9 cellular contexts compared by ENCODE assay signal in the genomic region with DNA sequence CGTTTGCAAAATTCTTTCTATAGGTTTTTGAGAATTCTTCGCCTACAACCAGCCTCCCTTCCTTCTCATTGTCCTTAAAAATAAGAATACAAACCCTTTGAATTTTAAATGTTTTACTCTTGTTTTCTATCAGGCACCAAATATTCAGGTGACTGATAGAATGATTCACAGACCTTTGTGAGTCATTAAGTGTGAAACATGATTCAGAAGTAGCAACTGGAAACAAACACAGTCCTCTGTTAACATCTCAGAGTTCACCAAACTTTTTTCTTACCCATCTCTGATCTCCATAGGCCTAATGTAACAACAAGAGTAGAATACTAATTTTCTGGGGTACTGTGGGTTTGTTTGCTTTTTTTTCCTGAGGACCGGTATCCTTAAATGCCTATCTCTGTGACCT.
DNase-seq lines count a peak whose midpoint lies in the region; ATAC-seq, FAIRE-seq and TF ChIP-seq lines count a peak whose summit lies in the region.
"Had no signal": no experiment of that assay in that cellular context is flagged by ENCODE, and none has a peak within 500 bp of the region (broad histone marks: within the 10 kb centered on the region; RNA-seq: fewer than 3 reads in every experiment).

No MANE protein-coding gene starts in this region.

- no peaks in the 10 kb centered on the region for H3K27me3 ChIP-seq in HUES48 (ENCODE audit: control insufficient read depth, insufficient read depth, low read length)
- no peaks in the 10 kb centered on the region for H3K27me3 ChIP-seq in bronchial epithelial cell (ENCODE audit: control insufficient read depth, insufficient read depth, low read length)
- H3K27me3 ChIP-seq in osteoblast (ENCODE audit: insufficient read depth, low read length): no peaks in the 10 kb centered on the region
- no peaks in the 10 kb centered on the region for H3K27me3 ChIP-seq in CD4-positive, alpha-beta T cell (ENCODE audit: control insufficient read depth, insufficient read depth, low read length)
- H3K27me3 ChIP-seq: heart left ventricle had no signal

- H3K27ac Mint-ChIP-seq in CD4-positive, alpha-beta T cell: no peak overlapping the region

- H3K27me3 Mint-ChIP-seq in CD4-positive, alpha-beta T cell: no peaks in the 10 kb centered on the region

- no peaks in the 10 kb centered on the region for H3K9me3 Mint-ChIP-seq in CD4-positive, alpha-beta T cell

- FAIRE-seq in bronchial epithelial cell (lab: Jason Lieb, UNC): no peak

- H3K9ac ChIP-seq in HUES48 (ENCODE audit: low read depth, low read length): no peak overlapping the region

- H3K4me2 ChIP-seq in osteoblast (ENCODE audit: insufficient read depth, low read length): no peak overlapping the region

- intact Hi-C loops in CD4-positive, alpha-beta T cell (cut with DNase I, micrococcal nuclease): no loop called here

- DNase-seq in bronchial epithelial cell (ENCODE audit: low read depth): peak; percentile 92
- no peak for DNase-seq in osteoblast (ENCODE audit: insufficient read length, low spot score, missing footprints)
- DNase-seq in CD4-positive, alpha-beta T cell: no peak
- DNase-seq: heart left ventricle, NCI-H2029 treated with DMSO at 0.1 percent for 48 hours had no signal

- ATAC-seq in GM18861 (IDR thresholded peaks at IDR 0.05; ENCODE audit: unreplicated experiment): peak; percentile 58
- no peak for ATAC-seq in CD4-positive, alpha-beta T cell (ENCODE audit: poor library complexity)
- ATAC-seq in GM18498 (IDR thresholded peaks at IDR 0.05; ENCODE audit: unreplicated experiment): no peak
- no peak for ATAC-seq in GM21619 (IDR thresholded peaks at IDR 0.05; ENCODE audit: unreplicated experiment)
- ATAC-seq: heart left ventricle had no signal

- CTCF ChIA-PET in CD4-positive, alpha-beta T cell (lab: Charles Lee): no interaction called here

- POLR2A ChIA-PET in CD4-positive, alpha-beta T cell (lab: Charles Lee): no interaction called here

- peak overlapping the region; percentile 52 for H3K27ac ChIP-seq in HUES48 (ENCODE audit: low read depth, low read length)
- peak overlapping the region; percentile 26 for H3K27ac ChIP-seq in osteoblast (ENCODE audit: low read depth, low read length)
- H3K27ac ChIP-seq in CD4-positive, alpha-beta T cell (ENCODE audit: low read depth, low read length): no peak overlapping the region
- H3K27ac ChIP-seq: heart left ventricle had no signal

- H3K4me1 ChIP-seq in HUES48 (ENCODE audit: control insufficient read depth, insufficient read depth, low read length) (peaks cover 6% of the 10 kb centered on the region), osteoblast (ENCODE audit: insufficient read depth, low read length) (peaks cover 4% of the 10 kb centered on the region)
- H3K4me1 ChIP-seq: heart left ventricle had no signal

- H3K4me1 Mint-ChIP-seq in CD4-positive, alpha-beta T cell (ENCODE audit: low read depth): no peaks in the 10 kb centered on the region

- H3K79me2 ChIP-seq in osteoblast (ENCODE audit: insufficient read depth, low read length): no peaks in the 10 kb centered on the region

- H3K36me3 Mint-ChIP-seq in CD4-positive, alpha-beta T cell (ENCODE audit: low read depth): peaks cover 27% of the 10 kb centered on the region

- no peaks in the 10 kb centered on the region for H3K9me3 ChIP-seq in HUES48 (ENCODE audit: control insufficient read depth, insufficient read depth, low read length)
- H3K9me3 ChIP-seq in osteoblast (ENCODE audit: low read depth, low read length): no peaks in the 10 kb centered on the region
- no peaks in the 10 kb centered on the region for H3K9me3 ChIP-seq in CD4-positive, alpha-beta T cell (ENCODE audit: control insufficient read depth, low read length)
- H3K9me3 ChIP-seq: heart left ventricle had no signal

- TF ChIP-seq CTCF in bronchial epithelial cell (IDR thresholded peaks at IDR 0.05; ENCODE audit: insufficient read depth, low read length, severe bottlenecking) (no peak), osteoblast (IDR thresholded peaks at IDR 0.05; ENCODE audit: extremely low read depth, low read depth, low read length) (no peak)
- no peak for TF ChIP-seq CTCF in CD4-positive, alpha-beta T cell (IDR thresholded peaks at IDR 0.05)

- H3K4me3 ChIP-seq in HUES48 (ENCODE audit: low read depth, low read length) (no peak overlapping the region), bronchial epithelial cell (ENCODE audit: low read depth, low read length) (no peak overlapping the region), osteoblast (ENCODE audit: insufficient read depth, low read length) (no peak overlapping the region)
- H3K4me3 ChIP-seq: heart left ventricle had no signal

- H2AFZ ChIP-seq in osteoblast (ENCODE audit: low read length): no peak overlapping the region

- H3K36me3 ChIP-seq in HUES48 (ENCODE audit: control insufficient read depth, insufficient read depth, low read length) (no peaks in the 10 kb centered on the region), bronchial epithelial cell (ENCODE audit: control insufficient read depth, insufficient read depth, low read length) (no peaks in the 10 kb centered on the region), osteoblast (ENCODE audit: insufficient read depth, low read length) (no peaks in the 10 kb centered on the region)
- H3K36me3 ChIP-seq: heart left ventricle had no signal

- no peak overlapping the region for H3K4me3 Mint-ChIP-seq in CD4-positive, alpha-beta T cell

- H4K20me1 ChIP-seq in osteoblast (ENCODE audit: insufficient read depth, low read length): no peaks in the 10 kb centered on the region
